14 cellular contexts compared by ENCODE assay signal in the genomic region with DNA sequence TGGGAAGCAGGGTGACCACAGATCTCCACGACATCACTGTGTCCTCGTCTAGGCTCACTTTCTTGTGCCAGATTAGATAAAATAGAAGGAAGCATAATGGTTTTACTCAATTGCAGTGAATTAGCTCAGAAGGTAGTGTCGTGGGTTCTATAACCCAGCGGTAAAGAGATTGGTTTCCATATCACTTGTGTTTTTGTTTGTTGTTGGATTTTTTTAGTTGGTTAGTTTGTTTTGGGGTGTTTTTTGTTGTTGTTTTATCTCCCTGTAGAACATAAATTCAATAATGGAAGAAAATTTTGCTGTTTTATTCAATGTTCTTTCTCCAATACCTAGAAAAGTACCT.
A peak's percentile ranks its signal among the peaks of the same experiment; 100 is the strongest.
DNase-seq lines count a peak whose midpoint lies in the region; ATAC-seq, FAIRE-seq and TF ChIP-seq lines count a peak whose summit lies in the region.
"Had no signal": no experiment of that assay in that cellular context is flagged by ENCODE, and none has a peak within 500 bp of the region (broad histone marks: within the 10 kb centered on the region; RNA-seq: fewer than 3 reads in every experiment).

No MANE protein-coding gene starts in this region.

- H3K4me3 ChIP-seq in KMS-11 (IDR thresholded peaks at IDR 0.05; ENCODE audit: insufficient read depth, low read depth, low read length): no peak overlapping the region
- no peak overlapping the region for H3K4me3 ChIP-seq in astrocyte (ENCODE audit: insufficient read depth, low read depth, low read length)
- H3K4me3 ChIP-seq in parathyroid adenoma (ENCODE audit: low read depth, low read length): no peak overlapping the region
- H3K4me3 ChIP-seq: pancreas, SJSA1, thyroid gland had no signal

- H3K27ac ChIP-seq in KMS-11: peak overlapping the region; percentile 31
- no peak overlapping the region for H3K27ac ChIP-seq in astrocyte (ENCODE audit: low read depth, low read length)
- no peak overlapping the region for H3K27ac ChIP-seq in parathyroid adenoma
- no peak overlapping the region for H3K27ac ChIP-seq in substantia nigra (ENCODE audit: low read depth, low read length, poor library complexity, severe bottlenecking)
- H3K27ac ChIP-seq: brain microvascular endothelial cell, pancreas, SJSA1, thyroid gland had no signal

- no peaks in the 10 kb centered on the region for H3K27me3 ChIP-seq in KMS-11 (ENCODE audit: insufficient read depth, low read depth)
- peaks cover 4% of the 10 kb centered on the region for H3K27me3 ChIP-seq in astrocyte (ENCODE audit: insufficient read depth, low read length)
- H3K27me3 ChIP-seq in parathyroid adenoma (ENCODE audit: control insufficient read depth, insufficient read depth, low read length): no peaks in the 10 kb centered on the region
- H3K27me3 ChIP-seq: brain microvascular endothelial cell, pancreas, SJSA1, thyroid gland had no signal

- H3K79me2 ChIP-seq in KMS-11 (ENCODE audit: insufficient read depth, low read depth) (no peaks in the 10 kb centered on the region), astrocyte (ENCODE audit: insufficient read depth, low read length) (no peaks in the 10 kb centered on the region), parathyroid adenoma (no peaks in the 10 kb centered on the region)

- no peaks in the 10 kb centered on the region for H3K9me3 Mint-ChIP-seq in activated T-cell treated with anti-CD3 and anti-CD28 coated beads, Interleukin-2, amount 50 U/mL, for 4 hours
- no peaks in the 10 kb centered on the region for H3K9me3 Mint-ChIP-seq in astrocyte (ENCODE audit: unreplicated experiment)

- peak overlapping the region; percentile 26; the same call in 1 of the 2 replicates for H3K9ac ChIP-seq in KMS-11
- H3K9ac ChIP-seq in astrocyte (ENCODE audit: low read length): no peak overlapping the region
- H3K9ac ChIP-seq in parathyroid adenoma: no peak overlapping the region

- H3K9me3 ChIP-seq in astrocyte (ENCODE audit: insufficient read depth, low read depth, low read length): no peaks in the 10 kb centered on the region
- H3K9me3 ChIP-seq in parathyroid adenoma (ENCODE audit: control insufficient read depth, low read length): no peaks in the 10 kb centered on the region
- H3K9me3 ChIP-seq: pancreas, SJSA1, thyroid gland had no signal

- H2AFZ ChIP-seq in KMS-11 (ENCODE audit: low read depth) (peak overlapping the region; percentile 39), astrocyte (ENCODE audit: low read depth, low read length) (no peak overlapping the region), parathyroid adenoma (peak overlapping the region; percentile 9)

- peak overlapping the region; percentile 3 for H3K4me3 Mint-ChIP-seq in activated T-cell treated with anti-CD3 and anti-CD28 coated beads, Interleukin-2, amount 50 U/mL, for 4 hours
- H3K4me3 Mint-ChIP-seq in astrocyte (ENCODE audit: unreplicated experiment): no peak overlapping the region

- H3K27ac Mint-ChIP-seq in astrocyte (ENCODE audit: unreplicated experiment): no peak overlapping the region

- H3K36me3 ChIP-seq in KMS-11 (ENCODE audit: insufficient read depth) (no peaks in the 10 kb centered on the region), astrocyte (ENCODE audit: insufficient read depth, low read length) (no peaks in the 10 kb centered on the region), parathyroid adenoma (ENCODE audit: control insufficient read depth, insufficient read depth, low read length) (no peaks in the 10 kb centered on the region)
- H3K36me3 ChIP-seq: brain microvascular endothelial cell, pancreas, SJSA1, thyroid gland had no signal

- H3K4me2 ChIP-seq in KMS-11 (peak overlapping the region; percentile 40), astrocyte (ENCODE audit: low read length) (peak overlapping the region; percentile 27), parathyroid adenoma (ENCODE audit: low read length) (no peak overlapping the region)

- no peak for TF ChIP-seq CTCF in KMS-11 (conservative IDR thresholded peaks at IDR 0.05; ENCODE audit: low read depth, low read length)
- TF ChIP-seq CTCF in astrocyte (IDR thresholded peaks at IDR 0.05; ENCODE audit: insufficient read depth, low read depth, low read length): no peak
- TF ChIP-seq CTCF in parathyroid adenoma (IDR thresholded peaks at IDR 0.05): no peak

- H3K36me3 Mint-ChIP-seq in activated T-cell treated with anti-CD3 and anti-CD28 coated beads, Interleukin-2, amount 50 U/mL, for 4 hours (ENCODE audit: insufficient read depth): no peaks in the 10 kb centered on the region
- no peaks in the 10 kb centered on the region for H3K36me3 Mint-ChIP-seq in astrocyte (ENCODE audit: low read depth, unreplicated experiment)

- H3K4me1 Mint-ChIP-seq in activated T-cell treated with anti-CD3 and anti-CD28 coated beads, Interleukin-2, amount 50 U/mL, for 4 hours (ENCODE audit: low read depth): peaks cover 21% of the 10 kb centered on the region
- no peaks in the 10 kb centered on the region for H3K4me1 Mint-ChIP-seq in astrocyte (ENCODE audit: low read depth, unreplicated experiment)

- no peak for FAIRE-seq in astrocyte (lab: Jason Lieb, UNC)

- H3K27me3 Mint-ChIP-seq in activated T-cell treated with anti-CD3 and anti-CD28 coated beads, Interleukin-2, amount 50 U/mL, for 4 hours (ENCODE audit: low read depth): no peaks in the 10 kb centered on the region
- peaks cover 7% of the 10 kb centered on the region for H3K27me3 Mint-ChIP-seq in astrocyte (ENCODE audit: low read depth, unreplicated experiment)

- H4K20me1 ChIP-seq in KMS-11 (ENCODE audit: insufficient read depth) (no peaks in the 10 kb centered on the region), astrocyte (ENCODE audit: insufficient read depth, low read length) (no peaks in the 10 kb centered on the region)

- no peak for DNase-seq in activated T-cell treated with anti-CD3 and anti-CD28 coated beads, Interleukin-2, amount 50 U/mL, for 4 hours
- DNase-seq in activated T-cell treated with anti-CD3 and anti-CD28 coated beads for 4 hours (no peak), astrocyte (ENCODE audit: low read depth) (no peak), LoVo (ENCODE audit: low spot score) (no peak), substantia nigra (lab: John Stamatoyannopoulos, UW) (no peak)
- DNase-seq: effector CD4-positive, alpha-beta T cell; NCI-H1048; thyroid gland had no signal

- H3K4me1 ChIP-seq in KMS-11 (ENCODE audit: low read depth, poor library complexity, severe bottlenecking): peaks cover 14% of the 10 kb centered on the region
- peaks cover 5% of the 10 kb centered on the region for H3K4me1 ChIP-seq in astrocyte (ENCODE audit: insufficient read depth, low read length)
- no peaks in the 10 kb centered on the region for H3K4me1 ChIP-seq in parathyroid adenoma
- H3K4me1 ChIP-seq: pancreas, thyroid gland had no signal

- ATAC-seq in activated T-cell treated with anti-CD3 and anti-CD28 coated beads, Interleukin-2, amount 50 U/mL, for 4 hours: no peak
- ATAC-seq in HG02884 (IDR thresholded peaks at IDR 0.05; ENCODE audit: unreplicated experiment): no peak
